ENCODE assay signal across 19 cellular contexts in genomic region chr3:105821433-105821832, GRCh38. TPM values are rescaled to one million over a fixed set of nuclear protein-coding genes. Genes with fewer than 3 reads are reported as not detected.
DNase-seq lines count a peak whose midpoint lies in the region; ATAC-seq, FAIRE-seq and TF ChIP-seq lines count a peak whose summit lies in the region.
"Had no signal": no experiment of that assay in that cellular context is flagged by ENCODE, and none has a peak within 500 bp of the region (broad histone marks: within the 10 kb centered on the region; RNA-seq: fewer than 3 reads in every experiment).

No MANE protein-coding gene starts in this region.

- no peak overlapping the region for H2AK9ac ChIP-seq in IMR-90 (replicated peaks; ENCODE audit: low read depth, low read length, poor library complexity)

- H4K8ac ChIP-seq in IMR-90 (ENCODE audit: low read depth in 2 of 2, low read length in 2 of 2) = no peak overlapping the region

- POLR2A ChIA-PET in IMR-90 (lab: Charles Lee; ENCODE audit: unreplicated experiment) = no interaction called here

- no peak overlapping the region for H2BK15ac ChIP-seq in IMR-90 (ENCODE audit: low read depth, low read length)

- peaks cover 69% of the 10 kb centered on the region for H3K4me1 Mint-ChIP-seq in activated T-cell treated with anti-CD3 and anti-CD28 coated beads, Interleukin-2, amount 50 U/mL, for 24 hours (ENCODE audit: low read depth)
- peaks cover 13% of the 10 kb centered on the region for H3K4me1 Mint-ChIP-seq in glutamatergic neuron (ENCODE audit: low read depth, unreplicated experiment)

- no peaks in the 10 kb centered on the region for H3K9me3 ChIP-seq in IMR-90 (ENCODE audit: control insufficient read depth, insufficient read depth, low read length)
- H3K9me3 ChIP-seq in pancreas = no peaks in the 10 kb centered on the region
- no peaks in the 10 kb centered on the region for H3K9me3 ChIP-seq in gastrocnemius medialis
- H3K9me3 ChIP-seq: uterus had no signal

- H4K5ac ChIP-seq in IMR-90 (ENCODE audit: low read depth, low read length) = no peak overlapping the region

- no peak for FAIRE-seq in pancreas (lab: Jason Lieb, UNC)
- no peak for FAIRE-seq in urothelium cell line (lab: Jason Lieb, UNC)
- FAIRE-seq: HTR-8/SVneo had no signal

- no peak overlapping the region for H2AK5ac ChIP-seq in IMR-90 (ENCODE audit: low read depth, low read length)

- H3K4ac ChIP-seq in IMR-90 (ENCODE audit: low read depth, low read length) = no peak overlapping the region

- no peak overlapping the region for H3K23ac ChIP-seq in IMR-90 (ENCODE audit: low read depth, low read length)

- H2AFZ ChIP-seq in IMR-90 (replicated peaks; ENCODE audit: low read length, poor library complexity) = no peak overlapping the region

- H2BK120ac ChIP-seq in IMR-90 (ENCODE audit: low read depth, low read length) = no peak overlapping the region

- TF ChIP-seq RAD21 in IMR-90 (IDR thresholded peaks at IDR 0.05; ENCODE audit: low read length) = no peak

- H3K4me3 Mint-ChIP-seq in activated T-cell treated with anti-CD3 and anti-CD28 coated beads, Interleukin-2, amount 50 U/mL, for 24 hours = no peak overlapping the region
- no peak overlapping the region for H3K4me3 Mint-ChIP-seq in glutamatergic neuron (ENCODE audit: unreplicated experiment)
- H3K4me3 Mint-ChIP-seq: activated naive CD8-positive, alpha-beta T cell treated with anti-CD3 and anti-CD28 coated beads, Interleukin-2, amount 10 ng/mL, durations not matched to agents 7 days and 5 days had no signal

- H3K4me1 ChIP-seq in IMR-90 (ENCODE audit: control insufficient read depth, insufficient read depth, low read length) (peaks cover 15% of the 10 kb centered on the region), pancreas (peaks cover 10 to 25% (median 11%) of the 10 kb centered on the region in 3 donors), gastrocnemius medialis (peaks cover 24 to 46% of the 10 kb centered on the region in 2 donors)
- H3K4me1 ChIP-seq: uterus had no signal

- H3K36me3 Mint-ChIP-seq in activated T-cell treated with anti-CD3 and anti-CD28 coated beads, Interleukin-2, amount 50 U/mL, for 24 hours (ENCODE audit: low read depth) = peaks cover 81% of the 10 kb centered on the region
- H3K36me3 Mint-ChIP-seq in glutamatergic neuron (ENCODE audit: unreplicated experiment) = peaks cover 8% of the 10 kb centered on the region

- H4K91ac ChIP-seq in IMR-90 (ENCODE audit: insufficient read depth, low read depth, low read length) = no peak overlapping the region

- BruUV-seq in IMR-90 (replicated peaks; lab: Mats Ljungman, UMichigan) = no TSS peak

- H2BK5ac ChIP-seq in IMR-90 (ENCODE audit: low read depth, low read length, poor library complexity, severe bottlenecking) = no peak overlapping the region

- intact Hi-C loops in IMR-90 (cut with micrococcal nuclease) = no loop called here
- intact Hi-C loops in pancreas (cut with DNase I) = no loop called here
- intact Hi-C loops in gastrocnemius medialis (cut with DNase I; ENCODE audit: low total_unique reads) = loop anchor here (10.0 kb wide), 1 partner anchor 523 kb away; no protein-coding TSS in a partner anchor

- H3K79me1 ChIP-seq in IMR-90 (ENCODE audit: low read depth in 1 of 2, low read length in 2 of 2) = peaks cover 14 to 30% of the 10 kb centered on the region in 2 experiments

- H3K56ac ChIP-seq in IMR-90 (ENCODE audit: extremely low read depth, insufficient read depth, low read length) = no peak overlapping the region

- no peak overlapping the region for H3K4me3 ChIP-seq in IMR-90 (ENCODE audit: insufficient read depth, low read depth, low read length)
- H3K4me3 ChIP-seq in pancreas = no peak overlapping the region
- H3K4me3 ChIP-seq in gastrocnemius medialis = no peak overlapping the region
- H3K4me3 ChIP-seq: SK-N-MC, uterus had no signal

- TF ChIP-seq CTCF in IMR-90 (conservative IDR thresholded peaks at IDR 0.05; ENCODE audit: low read depth, low read length) (no peak), glutamatergic neuron (IDR thresholded peaks at IDR 0.05; ENCODE audit: partially characterized antibody, unreplicated experiment) (no peak), pancreas (IDR thresholded peaks at IDR 0.05) (no peak), gastrocnemius medialis (IDR thresholded peaks at IDR 0.05 in 4 of 5, conservative IDR thresholded peaks at IDR 0.05 in 1 of 5) (no peak)

- H2BK20ac ChIP-seq in IMR-90 (ENCODE audit: low read depth, low read length) = no peak overlapping the region; the same call in 1 of the 2 replicates

- H3K14ac ChIP-seq in IMR-90 (replicated peaks; ENCODE audit: low read depth, low read length) = peak overlapping the region; percentile 33; the same call in 1 of the 2 replicates

- no CpG with 5 or more reads among the region's 2 CpGs for WGBS in IMR-90 (ENCODE audit: extremely low coverage in 2 of 2, insufficient read length in 1 of 2), 2 experiments
- 27 to 29% methylated on average over 2 of the region's 2 CpGs for WGBS in pancreas, 2 donors

- peak overlapping the region; percentile 24 for H3K27ac Mint-ChIP-seq in activated T-cell treated with anti-CD3 and anti-CD28 coated beads, Interleukin-2, amount 50 U/mL, for 24 hours
- peak overlapping the region; percentile 3 for H3K27ac Mint-ChIP-seq in glutamatergic neuron (ENCODE audit: unreplicated experiment)
- H3K27ac Mint-ChIP-seq: activated naive CD8-positive, alpha-beta T cell treated with anti-CD3 and anti-CD28 coated beads, Interleukin-2, amount 10 ng/mL, durations not matched to agents 7 days and 5 days had no signal

- H3K9ac ChIP-seq in IMR-90 (ENCODE audit: low read depth, low read length) = no peak overlapping the region

- no peak for DNase-seq in activated T-cell treated with anti-CD3 and anti-CD28 coated beads, Interleukin-2, amount 50 U/mL, for 24 hours
- DNase-seq in activated T-cell treated with anti-CD3 and anti-CD28 coated beads, Interleukin-2, amount 50 U/mL, for 48 hours = no peak
- no peak for DNase-seq in IMR-90
- no peak for DNase-seq in glutamatergic neuron
- no peak for DNase-seq in pancreas
- no peak for DNase-seq in gastrocnemius medialis
- no peak for DNase-seq in urothelium cell line (ENCODE audit: low spot score)
- DNase-seq in epidermal melanocyte (ENCODE audit: insufficient read length, low spot score) = no peak
- DNase-seq: activated naive CD8-positive, alpha-beta T cell treated with anti-CD3 and anti-CD28 coated beads, Interleukin-2, amount 10 ng/mL, durations not matched to agents 7 days and 5 days; cerebellar nuclear complex; COR-L47; foreskin melanocyte; NCI-H2029; NCI-H524 treated with DMSO at 0.1 percent for 48 hours; nucleus accumbens; PC-3; uterus had no signal

- H3K9me1 ChIP-seq in IMR-90 (ENCODE audit: insufficient read depth, low read length) = peaks cover 11% of the 10 kb centered on the region

- TF ChIP-seq POLR2A in IMR-90 (IDR thresholded peaks at IDR 0.05; ENCODE audit: low read depth, low read length) (no peak), gastrocnemius medialis (IDR thresholded peaks at IDR 0.05) (no peak)

- dilution Hi-C loops in IMR-90 (cut with HindIII; ENCODE audit: low sequenced_read_pairs, unreplicated experiment) = no loop called here

- ATAC-seq in IMR-90 (ENCODE audit: low read depth) (no peak), pancreas (peak; percentile 54 to 77 (median 68)), gastrocnemius medialis (no peak)
- ATAC-seq: PC-3 had no signal

- no peaks in the 10 kb centered on the region for H3K27me3 Mint-ChIP-seq in activated T-cell treated with anti-CD3 and anti-CD28 coated beads, Interleukin-2, amount 50 U/mL, for 24 hours
- H3K27me3 Mint-ChIP-seq in glutamatergic neuron (ENCODE audit: unreplicated experiment) = peaks cover 2% of the 10 kb centered on the region
- H3K27me3 Mint-ChIP-seq: activated naive CD8-positive, alpha-beta T cell treated with anti-CD3 and anti-CD28 coated beads, Interleukin-2, amount 10 ng/mL, durations not matched to agents 7 days and 5 days had no signal

- H3K9me3 Mint-ChIP-seq in activated T-cell treated with anti-CD3 and anti-CD28 coated beads, Interleukin-2, amount 50 U/mL, for 24 hours = peaks cover 9% of the 10 kb centered on the region
- no peaks in the 10 kb centered on the region for H3K9me3 Mint-ChIP-seq in glutamatergic neuron (ENCODE audit: unreplicated experiment)

- in situ Hi-C loops in IMR-90 (cut with MboI; ENCODE audit: low sequenced_read_pairs) (no loop called here), gastrocnemius medialis (cut with MboI; ENCODE audit: low sequenced_read_pairs in 4 of 4) (no loop called here)

- CTCF ChIA-PET in IMR-90 (lab: Yijun Ruan, JAX) = no interaction called here

- H4K20me1 ChIP-seq in IMR-90 (ENCODE audit: insufficient read depth, low read length) = peaks cover 8% of the 10 kb centered on the region; the same call in 1 of the 2 replicates

- peak overlapping the region; percentile 21; the same call in 1 of the 2 replicates for H3K4me2 ChIP-seq in IMR-90 (ENCODE audit: low read depth, low read length)

- H3K18ac ChIP-seq in IMR-90 (ENCODE audit: low read depth, low read length) = no peak overlapping the region; the same call in 1 of the 2 replicates

- no peaks in the 10 kb centered on the region for H3K27me3 ChIP-seq in IMR-90 (ENCODE audit: control insufficient read depth, insufficient read depth, low read length)
- H3K27me3 ChIP-seq in pancreas = no peaks in the 10 kb centered on the region
- H3K27me3 ChIP-seq in gastrocnemius medialis = no peaks in the 10 kb centered on the region
- H3K27me3 ChIP-seq: uterus had no signal

- H3K27ac ChIP-seq in IMR-90 (ENCODE audit: insufficient read depth, low read length) = no peak overlapping the region
- H3K27ac ChIP-seq in pancreas = no peak overlapping the region
- peak overlapping the region in 2 of 4 donors; percentile 21 to 63 for H3K27ac ChIP-seq in gastrocnemius medialis
- H3K27ac ChIP-seq: SK-N-MC, uterus had no signal

- no peaks in the 10 kb centered on the region for H3K36me3 ChIP-seq in IMR-90 (ENCODE audit: control insufficient read depth, insufficient read depth, low read length)
- H3K36me3 ChIP-seq in pancreas = no peaks in the 10 kb centered on the region
- no peaks in the 10 kb centered on the region for H3K36me3 ChIP-seq in gastrocnemius medialis
- H3K36me3 ChIP-seq: uterus had no signal

TF ChIP-seq in IMR-90, 13 proteins besides CTCF, POLR2A, EP300 and RAD21 (continues in another document):
- no peak for TF ChIP-seq NFE2L2 (IDR thresholded peaks at IDR 0.05; ENCODE audit: low read depth, low read length)
- no peak for TF ChIP-seq CHD1 (IDR thresholded peaks at IDR 0.05; ENCODE audit: low read depth, low read length)
- no peak for TF ChIP-seq MAZ (IDR thresholded peaks at IDR 0.05; ENCODE audit: borderline replicate concordance, low read depth, low read length)
- TF ChIP-seq MXI1 (IDR thresholded peaks at IDR 0.05; ENCODE audit: borderline replicate concordance, low read depth, low read length) = no peak

RNA-seq across cellular contexts. Expression of gene CBLB, which starts 47.4 kb away (rescaled TPM):
- 20.1 and 28.6 TPM in 2 replicates for total RNA-seq in IMR-90 (2012; rRNA removed)
- 10.1 and 10.2 TPM in 2 replicates for polyA plus RNA-seq in IMR-90 (2012; rRNA removed)
- 2.7 and 5.9 TPM in 2 replicates for polyA plus RNA-seq in IMR-90 (2012; cell fraction: cytosol; rRNA removed)
- 7.1 and 45.1 TPM in 2 replicates for polyA plus RNA-seq in IMR-90 (2012; cell fraction: nucleus; rRNA removed; ENCODE audit: low replicate concordance)
- total RNA-seq in glutamatergic neuron (ENCODE audit: unreplicated experiment) = 269 TPM
- total RNA-seq in pancreas = 10 to 100 TPM in 4 of 6 donors, 1 to 10 TPM in 2; 9.1 to 23.3 (median 12.3) TPM
- 1 to 10 TPM; 5.3 to 9.5 TPM for polyA plus RNA-seq in pancreas
- 10 to 100 TPM; 14.8 to 46.4 (median 21.6) TPM for total RNA-seq in gastrocnemius medialis

Comparison
In these comparisons a context has a peak if more than half of its experiments do, and no peak if none do; other contexts are left out.
1. ATAC-seq: peak in pancreas (4 of 4); none in IMR-90 (single experiment) and gastrocnemius medialis (0 of 2).